Comparison of ENCODE assay signal across 16 cellular contexts in the genomic region with DNA sequence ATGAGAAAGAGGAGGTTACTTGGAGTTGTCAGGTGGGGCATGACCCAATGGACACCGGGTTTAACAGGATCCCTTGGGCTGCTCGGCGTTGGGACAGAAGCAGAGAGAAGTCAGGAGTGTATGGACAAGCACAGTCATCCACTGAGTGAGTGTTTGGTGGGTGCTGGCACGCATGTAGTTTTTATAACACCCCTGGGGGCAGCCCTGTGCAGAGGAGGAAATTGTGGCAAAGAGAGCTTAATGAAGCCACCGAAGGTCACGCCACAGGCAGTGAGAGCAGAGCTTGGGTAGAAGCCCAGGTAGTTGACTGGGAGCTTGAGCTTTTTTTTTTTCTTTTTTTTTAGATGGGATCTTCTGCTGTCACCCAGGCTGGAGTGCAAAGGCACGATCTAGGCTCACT. TPM values are rescaled to one million over a fixed set of nuclear protein-coding genes. Genes with fewer than 3 reads are reported as not detected.
A peak's percentile ranks its signal among the peaks of the same experiment; 100 is the strongest.
DNase-seq lines count a peak whose midpoint lies in the region; ATAC-seq, FAIRE-seq and TF ChIP-seq lines count a peak whose summit lies in the region.
"Had no signal": no experiment of that assay in that cellular context is flagged by ENCODE, and none has a peak within 500 bp of the region (broad histone marks: within the 10 kb centered on the region; RNA-seq: fewer than 3 reads in every experiment).

No MANE protein-coding gene starts in this region.

- H3K79me2 ChIP-seq in OCI-LY7 (ENCODE audit: insufficient read depth, low read depth, low read length) = no peaks in the 10 kb centered on the region

- peak overlapping the region; percentile 86 for H3K27ac Mint-ChIP-seq in central memory CD8-positive, alpha-beta T cell (ENCODE audit: low read depth)
- no peak overlapping the region for H3K27ac Mint-ChIP-seq in type B pancreatic cell

- TF ChIP-seq CTCF in OCI-LY7 (conservative IDR thresholded peaks at IDR 0.05; ENCODE audit: low read length) (0 out of 2 replicates have a peak, but pooled peaks have one; percentile 39), type B pancreatic cell (conservative IDR thresholded peaks at IDR 0.05) (no peak)

- peaks cover 31 to 70% (median 62%) of the 10 kb centered on the region in 10 experiments for H3K4me1 ChIP-seq in BLaER1 treated with 17β-estradiol and CSF1 and Interleukin-3, amounts not matched to agents 10 nM and 100 nM
- H3K4me1 ChIP-seq in OCI-LY7 (ENCODE audit: insufficient read depth, low read length, poor library complexity, severe bottlenecking) = peaks cover 17% of the 10 kb centered on the region
- H3K4me1 ChIP-seq: gastrocnemius medialis had no signal

- no peaks in the 10 kb centered on the region for H3K9me2 ChIP-seq in OCI-LY7 (ENCODE audit: insufficient read depth, low read length)

- H3K4me3 ChIP-seq in BLaER1 treated with 17β-estradiol and CSF1 and Interleukin-3, amounts not matched to agents 10 nM and 100 nM = no peak overlapping the region
- H3K4me3 ChIP-seq in OCI-LY7 (ENCODE audit: low read depth, low read length, poor library complexity, severe bottlenecking) = no peak overlapping the region
- H3K4me3 ChIP-seq: gastrocnemius medialis had no signal

- H3K4me3 Mint-ChIP-seq in central memory CD8-positive, alpha-beta T cell = peak overlapping the region; percentile 67
- H3K4me3 Mint-ChIP-seq in type B pancreatic cell = no peak overlapping the region

- H3K4me2 ChIP-seq in BLaER1 treated with 17β-estradiol and CSF1 and Interleukin-3, amounts not matched to agents 10 nM and 100 nM = peak overlapping the region; percentile 54 to 90 (median 68)
- peak overlapping the region; percentile 32 for H3K4me2 ChIP-seq in OCI-LY7 (ENCODE audit: low read length)

- DNase-seq in GM18507 (ENCODE audit: extremely low spot score, insufficient read length, low read depth) = no peak
- peak; percentile 72 for DNase-seq in OCI-LY7 (ENCODE audit: low spot score)
- DNase-seq in central memory CD8-positive, alpha-beta T cell (ENCODE audit: low spot score in 2 of 2) = peak in 1 of 2 donors; percentile 50
- no peak for DNase-seq in type B pancreatic cell (ENCODE audit: extremely low spot score, unreplicated experiment)
- DNase-seq in NCI-H1436 treated with DMSO at 0.1 percent for 48 hours (lab: John Stamatoyannopoulos, UW) = no peak
- DNase-seq: AML-193, gastrocnemius medialis, HCEC 1CT, NCI-H524 treated with DMSO at 0.1 percent for 48 hours, occipital lobe, SIG-M5 had no signal

- no peaks in the 10 kb centered on the region for H3K9me3 Mint-ChIP-seq in central memory CD8-positive, alpha-beta T cell
- no peaks in the 10 kb centered on the region for H3K9me3 Mint-ChIP-seq in type B pancreatic cell

- H3K36me3 Mint-ChIP-seq in central memory CD8-positive, alpha-beta T cell (ENCODE audit: insufficient read depth) = peaks cover 1% of the 10 kb centered on the region
- no peaks in the 10 kb centered on the region for H3K36me3 Mint-ChIP-seq in type B pancreatic cell

- peak overlapping the region in 1 of 11 experiments; percentile 8; a peak in 1 of 22 replicates for H3K9ac ChIP-seq in BLaER1 treated with 17β-estradiol and CSF1 and Interleukin-3, amounts not matched to agents 10 nM and 100 nM

- peak; percentile 71 for FAIRE-seq in GM18507 (lab: Jason Lieb, UNC)
- FAIRE-seq: G401.6 had no signal

- no peak overlapping the region for H3K27ac ChIP-seq in BLaER1 treated with 17β-estradiol and CSF1 and Interleukin-3, amounts not matched to agents 10 nM and 100 nM
- no peak overlapping the region for H3K27ac ChIP-seq in OCI-LY7 (ENCODE audit: low read depth, low read length, poor library complexity, severe bottlenecking)
- H3K27ac ChIP-seq: gastrocnemius medialis had no signal

- H4K20me1 ChIP-seq in BLaER1 treated with 17β-estradiol and CSF1 and Interleukin-3, amounts not matched to agents 10 nM and 100 nM = no peaks in the 10 kb centered on the region
- H4K20me1 ChIP-seq in OCI-LY7 (ENCODE audit: insufficient read depth, low read length) = no peaks in the 10 kb centered on the region

- H3K4me1 Mint-ChIP-seq in central memory CD8-positive, alpha-beta T cell = peaks cover 44% of the 10 kb centered on the region
- peaks cover 39% of the 10 kb centered on the region for H3K4me1 Mint-ChIP-seq in type B pancreatic cell (ENCODE audit: unreplicated experiment)

- BruUV-seq in OCI-LY7 (replicated peaks; lab: Mats Ljungman, UMichigan) = no TSS peak

- CTCF ChIA-PET in OCI-LY7 (lab: Charles Lee; ENCODE audit: unreplicated experiment) = interaction anchor here (0.6 to 1.1 kb wide), 8 partner anchors 16 to 390 kb away, joined by 3 to 8 read pairs (median 3); no protein-coding TSS in a partner anchor

- intact Hi-C loops in OCI-LY7 (cut with micrococcal nuclease; ENCODE audit: unreplicated experiment) = no loop called here

- no peaks in the 10 kb centered on the region for H3K27me3 Mint-ChIP-seq in central memory CD8-positive, alpha-beta T cell
- no peaks in the 10 kb centered on the region for H3K27me3 Mint-ChIP-seq in type B pancreatic cell

- ATAC-seq in central memory CD8-positive, alpha-beta T cell (replicated peaks; ENCODE audit: extremely low read depth, poor library complexity, severe bottlenecking) = peak; percentile 93
- no peak for ATAC-seq in HG02885 (IDR thresholded peaks at IDR 0.05; ENCODE audit: poor library complexity, unreplicated experiment)
- ATAC-seq in HG03135 (IDR thresholded peaks at IDR 0.05; ENCODE audit: unreplicated experiment) = no peak
- ATAC-seq: gastrocnemius medialis, left lobe of liver had no signal

- peak overlapping the region; percentile 32; the same call in 1 of the 2 replicates for H2AFZ ChIP-seq in OCI-LY7 (ENCODE audit: low read length)

- peaks cover 0 to 5% (median 0%) of the 10 kb centered on the region in 11 experiments; a peak in 2 of 22 replicates for H3K27me3 ChIP-seq in BLaER1 treated with 17β-estradiol and CSF1 and Interleukin-3, amounts not matched to agents 10 nM and 100 nM
- H3K27me3 ChIP-seq: gastrocnemius medialis had no signal

- H3K9me3 ChIP-seq in BLaER1 treated with 17β-estradiol and CSF1 and Interleukin-3, amounts not matched to agents 10 nM and 100 nM (replicated peaks in 1 of 11) = no peaks in the 10 kb centered on the region
- no peaks in the 10 kb centered on the region for H3K9me3 ChIP-seq in OCI-LY7 (ENCODE audit: low read length)
- H3K9me3 ChIP-seq: gastrocnemius medialis had no signal

- no peaks in the 10 kb centered on the region for H3K36me3 ChIP-seq in BLaER1 treated with 17β-estradiol and CSF1 and Interleukin-3, amounts not matched to agents 10 nM and 100 nM
- H3K36me3 ChIP-seq in OCI-LY7 (ENCODE audit: insufficient read depth, low read length) = no peaks in the 10 kb centered on the region
- H3K36me3 ChIP-seq: gastrocnemius medialis had no signal

- POLR2A ChIA-PET in OCI-LY7 (lab: Charles Lee) = no interaction called here

RNA-seq across cellular contexts. Expression of gene IER5L, which starts 43.2 kb away (rescaled TPM):
- total RNA-seq in OCI-LY7 (2014; rRNA removed; shearing (Covaris generic)) = 16.9 and 21.2 TPM in 2 replicates
- total RNA-seq in OCI-LY7 (2022) = 2.8 and 3.4 TPM in 2 replicates
- 22.3 and 37.5 TPM in 2 replicates for total RNA-seq in type B pancreatic cell (ENCODE audit: low replicate concordance)
